In the genomic region with DNA sequence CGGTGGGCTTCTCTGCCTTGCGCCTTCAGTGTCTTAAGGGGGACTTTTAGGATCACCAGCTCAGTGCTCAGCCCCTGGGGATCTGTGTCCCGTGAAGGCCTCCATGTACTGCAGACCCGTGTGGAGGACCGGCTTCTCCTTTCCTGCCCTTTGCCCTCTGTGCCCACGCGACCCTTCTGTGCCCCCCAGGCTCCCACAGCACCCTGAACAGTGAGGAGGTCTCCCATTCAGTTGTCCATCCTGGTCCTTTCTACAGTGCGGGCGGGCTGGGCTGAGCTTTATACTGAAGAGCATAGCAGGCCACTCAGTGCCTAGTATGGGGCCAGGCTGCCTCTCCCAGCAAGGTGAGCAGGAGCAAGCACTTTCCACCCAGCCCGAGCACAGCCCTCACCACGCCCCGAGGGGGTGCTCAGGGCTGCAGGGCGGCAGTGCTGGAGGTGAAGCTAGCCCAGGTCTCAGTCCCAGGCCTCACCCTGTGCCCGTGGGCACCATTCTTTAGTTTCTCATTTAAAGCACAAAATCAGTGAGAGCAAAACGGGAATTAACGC, we compare ENCODE assay signal across 18 cellular contexts. TPM values are rescaled to one million over a fixed set of nuclear protein-coding genes. Genes with fewer than 3 reads are reported as not detected.
"Had no signal": no experiment of that assay in that cellular context is flagged by ENCODE, and none has a peak within 500 bp of the region (broad histone marks: within the 10 kb centered on the region; RNA-seq: fewer than 3 reads in every experiment).

No MANE protein-coding gene starts in this region.

- H3K9me3 ChIP-seq: heart right ventricle, thyroid gland, uterus had no signal

- H3K27ac Mint-ChIP-seq: activated B cell treated with CpG ODN at 0.5 μM for 24 hours, nephron had no signal

- DNase-seq: activated B cell treated with CpG ODN at 0.5 μM for 24 hours; activated gamma-delta T cell treated with Interleukin-2 at 50 U/mL for 16 hours; caudate nucleus; cortex of kidney; effector CD8-positive, alpha-beta T cell; heart right ventricle; mammary epithelial cell; thyroid gland; uterus had no signal

- H3K36me3 Mint-ChIP-seq: T-cell had no signal

- H3K9me3 Mint-ChIP-seq: activated B cell treated with CpG ODN at 0.5 μM for 24 hours, T-cell had no signal

- H3K4me3 ChIP-seq: heart right ventricle, SK-N-MC, thyroid gland, uterus had no signal

- H3K4me1 Mint-ChIP-seq: activated B cell treated with CpG ODN at 0.5 μM for 24 hours had no signal

- H3K4me3 Mint-ChIP-seq: activated B cell treated with CpG ODN at 0.5 μM for 24 hours had no signal

- H3K27me3 ChIP-seq: thyroid gland, uterus had no signal

- H3K4me1 ChIP-seq: heart right ventricle, uterus had no signal

- ATAC-seq: heart right ventricle, left lobe of liver had no signal

- H3K27ac ChIP-seq: heart right ventricle, SK-N-MC, thyroid gland, uterus had no signal

- FAIRE-seq: frontal cortex, islet of Langerhans, TTC549 had no signal

- H3K36me3 ChIP-seq: heart right ventricle, thyroid gland, uterus had no signal

RNA-seq across cellular contexts. Expression of a gene that starts 7.6 kb away (rescaled TPM):
- total RNA-seq: activated B cell treated with CpG ODN at 0.5 μM for 24 hours, fibroblast of lung, frontal cortex, heart right ventricle, mammary epithelial cell, osteoblast, thyroid gland, uterus had no signal
- polyA plus RNA-seq: fibroblast of lung, heart right ventricle, mammary epithelial cell had no signal

RNA-seq across cellular contexts. Expression of a gene that starts 21.9 kb away (rescaled TPM):
- total RNA-seq: activated B cell treated with CpG ODN at 0.5 μM for 24 hours, fibroblast of lung, frontal cortex, osteoblast had no signal
- polyA plus RNA-seq: fibroblast of lung, mammary epithelial cell had no signal

RNA-seq across cellular contexts. Expression of a gene that starts 23.2 kb away (rescaled TPM):
- total RNA-seq: activated B cell treated with CpG ODN at 0.5 μM for 24 hours, fibroblast of lung, frontal cortex, heart right ventricle, mammary epithelial cell, osteoblast, uterus had no signal
- polyA plus RNA-seq: fibroblast of lung, heart right ventricle, mammary epithelial cell had no signal

RNA-seq across cellular contexts. Expression of a gene that starts 29.7 kb away (rescaled TPM):
- total RNA-seq: activated B cell treated with CpG ODN at 0.5 μM for 24 hours, fibroblast of lung, frontal cortex, mammary epithelial cell, osteoblast had no signal
- polyA plus RNA-seq: fibroblast of lung, mammary epithelial cell had no signal

RNA-seq across cellular contexts. Expression of a gene that starts 58.8 kb away (rescaled TPM):
- total RNA-seq: activated B cell treated with CpG ODN at 0.5 μM for 24 hours, fibroblast of lung, frontal cortex, mammary epithelial cell, osteoblast had no signal
- polyA plus RNA-seq: fibroblast of lung, mammary epithelial cell had no signal
